ENCODE assay signal across 19 cellular contexts in genomic region chr9:35272989-35273388, GRCh38.
DNase-seq lines count a peak whose midpoint lies in the region; ATAC-seq and TF ChIP-seq lines count a peak whose summit lies in the region.
"Had no signal": no experiment of that assay in that cellular context is flagged by ENCODE, and none has a peak within 500 bp of the region (broad histone marks: within the 10 kb centered on the region; RNA-seq: fewer than 3 reads in every experiment).

No MANE protein-coding gene starts in this region.

- no peak overlapping the region for H3K4me3 Mint-ChIP-seq in endodermal cell
- H3K4me3 Mint-ChIP-seq: naive thymus-derived CD8-positive, alpha-beta T cell; T-cell had no signal

- dilution Hi-C loops in IMR-90 (cut with HindIII; ENCODE audit: low sequenced_read_pairs, unreplicated experiment), result no loop called here

- no peaks in the 10 kb centered on the region for H3K9me1 ChIP-seq in IMR-90 (ENCODE audit: insufficient read depth, low read length)

- no peak overlapping the region for H3K4me3 ChIP-seq in IMR-90 (ENCODE audit: insufficient read depth, low read depth, low read length)
- H3K4me3 ChIP-seq in choroid plexus epithelial cell (ENCODE audit: low read depth, low read length), result no peak overlapping the region
- H3K4me3 ChIP-seq in endodermal cell (ENCODE audit: low read length), result no peak overlapping the region
- no peak overlapping the region for H3K4me3 ChIP-seq in transverse colon
- H3K4me3 ChIP-seq: adrenal gland, BLaER1, colonic mucosa had no signal

- H3K36me3 ChIP-seq in IMR-90 (ENCODE audit: control insufficient read depth, insufficient read depth, low read length) (no peaks in the 10 kb centered on the region), endodermal cell (ENCODE audit: control insufficient read depth, insufficient read depth, low read length) (no peaks in the 10 kb centered on the region), transverse colon (no peaks in the 10 kb centered on the region)
- H3K36me3 ChIP-seq: adrenal gland, BLaER1, colonic mucosa had no signal

- in situ Hi-C loops in IMR-90 (cut with MboI; ENCODE audit: low sequenced_read_pairs) (no loop called here), transverse colon (cut with MboI; ENCODE audit: low pct_ligation_motif_present in 1 of 4, low pct_unique_long_range_greater_than_20kb in 1 of 4, low sequenced_read_pairs in 3 of 4) (no loop called here)

- H4K91ac ChIP-seq in IMR-90 (ENCODE audit: insufficient read depth, low read depth, low read length), result no peak overlapping the region

- TF ChIP-seq RAD21 in IMR-90 (IDR thresholded peaks at IDR 0.05; ENCODE audit: low read length), result no peak

- no TSS peak for BruUV-seq in IMR-90 (replicated peaks; lab: Mats Ljungman, UMichigan)

- DNase-seq in Daoy (ENCODE audit: low read depth), result peak; percentile 13
- DNase-seq in IMR-90, result peak; percentile 78
- peak; percentile 48 for DNase-seq in choroid plexus epithelial cell (ENCODE audit: low read depth)
- DNase-seq in lung microvascular endothelial cell (ENCODE audit: low read depth in 2 of 2), result peak; percentile 10 to 81
- no peak for DNase-seq in NCI-H128 (lab: John Stamatoyannopoulos, UW; ENCODE audit: unreplicated experiment)
- no peak for DNase-seq in endodermal cell
- no peak for DNase-seq in transverse colon
- DNase-seq: adrenal gland; colonic mucosa; DMS53; MM.1S; naive thymus-derived CD8-positive, alpha-beta T cell; NCI-H82; retina; RPMI8226; T-cell had no signal

- no peak overlapping the region for H2BK15ac ChIP-seq in IMR-90 (ENCODE audit: low read depth, low read length)

- peaks cover 6% of the 10 kb centered on the region for H3K4me1 Mint-ChIP-seq in endodermal cell

- no peak overlapping the region for H3K4me2 ChIP-seq in IMR-90 (ENCODE audit: low read depth, low read length)
- H3K4me2 ChIP-seq: BLaER1 had no signal

- H2AFZ ChIP-seq in IMR-90 (replicated peaks; ENCODE audit: low read length, poor library complexity), result no peak overlapping the region

- POLR2A ChIA-PET in IMR-90 (lab: Charles Lee; ENCODE audit: unreplicated experiment), result no interaction called here

- no peak overlapping the region for H4K5ac ChIP-seq in IMR-90 (ENCODE audit: low read depth, low read length)

- no peak for TF ChIP-seq POLR2A in IMR-90 (IDR thresholded peaks at IDR 0.05; ENCODE audit: low read depth, low read length)
- no peak for TF ChIP-seq POLR2A in transverse colon (IDR thresholded peaks at IDR 0.05)

- CTCF ChIA-PET in IMR-90 (lab: Yijun Ruan, JAX), result no interaction called here

- H4K20me1 ChIP-seq in IMR-90 (ENCODE audit: insufficient read depth, low read length), result no peaks in the 10 kb centered on the region
- H4K20me1 ChIP-seq: BLaER1 had no signal

- H3K9ac ChIP-seq in IMR-90 (ENCODE audit: low read depth, low read length) (no peak overlapping the region), endodermal cell (ENCODE audit: extremely low read depth, low read length, poor library complexity, severe bottlenecking) (no peak overlapping the region)
- H3K9ac ChIP-seq: BLaER1 had no signal

- H3K4me1 ChIP-seq in IMR-90 (ENCODE audit: control insufficient read depth, insufficient read depth, low read length), result peaks cover 2% of the 10 kb centered on the region; the same call in 1 of the 2 replicates
- no peaks in the 10 kb centered on the region for H3K4me1 ChIP-seq in endodermal cell (ENCODE audit: control insufficient read depth, insufficient read depth, low read length)
- peaks cover 0 to 26% (median 0%) of the 10 kb centered on the region in 4 donors for H3K4me1 ChIP-seq in transverse colon
- H3K4me1 ChIP-seq: colonic mucosa had no signal

- H3K27ac ChIP-seq in IMR-90 (ENCODE audit: insufficient read depth, low read length), result no peak overlapping the region
- no peak overlapping the region for H3K27ac ChIP-seq in endodermal cell (ENCODE audit: low read depth, low read length)
- no peak overlapping the region for H3K27ac ChIP-seq in transverse colon
- H3K27ac ChIP-seq: adrenal gland, BLaER1, colonic mucosa had no signal

- TF ChIP-seq CTCF in IMR-90 (conservative IDR thresholded peaks at IDR 0.05; ENCODE audit: low read depth, low read length) (no peak), choroid plexus epithelial cell (conservative IDR thresholded peaks at IDR 0.05; ENCODE audit: low read depth, low read length) (no peak), endodermal cell (conservative IDR thresholded peaks at IDR 0.05) (no peak), transverse colon (IDR thresholded peaks at IDR 0.05) (no peak)

- intact Hi-C loops in IMR-90 (cut with micrococcal nuclease) (loop anchor here (10.0 kb wide), 1 partner anchor 282 kb away; no protein-coding TSS in a partner anchor), transverse colon (cut with DNase I; ENCODE audit: low total_unique reads) (no loop called here)

- no peak overlapping the region for H2AK5ac ChIP-seq in IMR-90 (ENCODE audit: low read depth, low read length)

- H3K9me3 ChIP-seq in IMR-90 (ENCODE audit: control insufficient read depth, insufficient read depth, low read length), result no peaks in the 10 kb centered on the region
- H3K9me3 ChIP-seq in endodermal cell (ENCODE audit: control insufficient read depth, low read length), result no peaks in the 10 kb centered on the region
- H3K9me3 ChIP-seq in transverse colon, result no peaks in the 10 kb centered on the region
- H3K9me3 ChIP-seq: adrenal gland, BLaER1, colonic mucosa had no signal

- ATAC-seq in IMR-90 (ENCODE audit: low read depth) (peak; percentile 69), HG02884 (IDR thresholded peaks at IDR 0.05; ENCODE audit: unreplicated experiment) (no peak)
- ATAC-seq: naive thymus-derived CD8-positive, alpha-beta T cell; T-cell had no signal

- H3K4ac ChIP-seq in IMR-90 (ENCODE audit: low read depth, low read length), result no peak overlapping the region

- H2AK9ac ChIP-seq in IMR-90 (replicated peaks; ENCODE audit: low read depth, low read length, poor library complexity), result no peak overlapping the region

- H3K27me3 Mint-ChIP-seq in endodermal cell (ENCODE audit: insufficient read depth), result no peaks in the 10 kb centered on the region

- no peak overlapping the region for H2BK120ac ChIP-seq in IMR-90 (ENCODE audit: low read depth, low read length)

- peaks cover 4% of the 10 kb centered on the region for H3K36me3 Mint-ChIP-seq in endodermal cell (ENCODE audit: low read depth)
- H3K36me3 Mint-ChIP-seq: T-cell had no signal

- no peak overlapping the region for H3K18ac ChIP-seq in IMR-90 (ENCODE audit: low read depth, low read length)

- no peak overlapping the region for H2BK5ac ChIP-seq in IMR-90 (ENCODE audit: low read depth, low read length, poor library complexity, severe bottlenecking)

- no peak for TF ChIP-seq EP300 in transverse colon (IDR thresholded peaks at IDR 0.05; ENCODE audit: low read depth)

- H3K56ac ChIP-seq in IMR-90 (ENCODE audit: extremely low read depth, insufficient read depth, low read length), result no peak overlapping the region

- H3K9me3 Mint-ChIP-seq in endodermal cell, result no peaks in the 10 kb centered on the region
- H3K9me3 Mint-ChIP-seq: activated T-helper 2 cell treated with anti-CD3 and anti-CD28 coated beads, Interferon-gamma antibody, Interleukin-2, Interleukin-4, amounts not matched to agents 10 μg/mL and 5 μg/mL and 100 μg/mL, durations not matched to agents 14 hours and 24 hours and 36 hours; naive thymus-derived CD8-positive, alpha-beta T cell; T-cell had no signal

- H3K27ac Mint-ChIP-seq in endodermal cell, result no peak overlapping the region
- H3K27ac Mint-ChIP-seq: activated T-helper 2 cell treated with anti-CD3 and anti-CD28 coated beads, Interferon-gamma antibody, Interleukin-2, Interleukin-4, amounts not matched to agents 10 μg/mL and 5 μg/mL and 100 μg/mL, durations not matched to agents 14 hours and 24 hours and 36 hours; naive thymus-derived CD8-positive, alpha-beta T cell; T-cell had no signal

- H4K8ac ChIP-seq in IMR-90 (ENCODE audit: low read depth in 2 of 2, low read length in 2 of 2), result no peak overlapping the region

- no CpG with 5 or more reads among the region's 2 CpGs for WGBS in IMR-90 (ENCODE audit: extremely low coverage in 2 of 2, insufficient read length in 1 of 2), 2 experiments
- 100% methylated on average over 2 of the region's 2 CpGs; no CpG with 5 or more reads in 1 of the 2 experiments for WGBS in endodermal cell (ENCODE audit: insufficient coverage in 1 of 2, insufficient read length in 1 of 2), 2 experiments
- 67 to 80% methylated on average over 2 of the region's 2 CpGs for WGBS in transverse colon (ENCODE audit: low coverage in 1 of 2), 2 donors

- H3K14ac ChIP-seq in IMR-90 (replicated peaks; ENCODE audit: low read depth, low read length), result no peak overlapping the region

- no peaks in the 10 kb centered on the region for H3K27me3 ChIP-seq in IMR-90 (ENCODE audit: control insufficient read depth, insufficient read depth, low read length)
- H3K27me3 ChIP-seq in endodermal cell (ENCODE audit: control insufficient read depth, insufficient read depth, low read length, poor library complexity, severe bottlenecking), result no peaks in the 10 kb centered on the region
- no peaks in the 10 kb centered on the region for H3K27me3 ChIP-seq in transverse colon
- H3K27me3 ChIP-seq: adrenal gland, BLaER1, colonic mucosa had no signal

- H3K79me1 ChIP-seq in IMR-90 (ENCODE audit: low read depth in 1 of 2, low read length in 2 of 2), result no peaks in the 10 kb centered on the region

- no peak overlapping the region for H2BK20ac ChIP-seq in IMR-90 (ENCODE audit: low read depth, low read length)

- no peak overlapping the region for H3K23ac ChIP-seq in IMR-90 (ENCODE audit: low read depth, low read length)

TF ChIP-seq in IMR-90, 13 proteins besides CTCF, POLR2A, EP300 and RAD21:
- TF ChIP-seq MXI1 (IDR thresholded peaks at IDR 0.05; ENCODE audit: borderline replicate concordance, low read depth, low read length), result no peak
- TF ChIP-seq BHLHE40 (IDR thresholded peaks at IDR 0.05; ENCODE audit: low read depth, low read length), result no peak
- TF ChIP-seq RCOR1 (IDR thresholded peaks at IDR 0.05; ENCODE audit: insufficient replicate concordance, low read length), result no peak
- TF ChIP-seq FOS (IDR thresholded peaks at IDR 0.05; ENCODE audit: low read depth, low read length), result peak; percentile 54
- no peak for TF ChIP-seq MAZ (IDR thresholded peaks at IDR 0.05; ENCODE audit: borderline replicate concordance, low read depth, low read length)
- no peak for TF ChIP-seq USF2 (IDR thresholded peaks at IDR 0.05; ENCODE audit: low read depth, low read length)
- TF ChIP-seq CEBPB (IDR thresholded peaks at IDR 0.05; ENCODE audit: low read depth, low read length), result no peak
- no peak for TF ChIP-seq RFX5 (IDR thresholded peaks at IDR 0.05; ENCODE audit: low read depth, low read length)
- TF ChIP-seq SMC3 (IDR thresholded peaks at IDR 0.05; ENCODE audit: low read depth, low read length), result no peak

Comparison
In these comparisons a context has a peak if more than half of its experiments do, and no peak if none do; other contexts are left out.
1. DNase-seq: peak in Daoy (single experiment), IMR-90 (single experiment), choroid plexus epithelial cell (single experiment) and lung microvascular endothelial cell (2 of 2); none in NCI-H128 (single experiment), endodermal cell (single experiment) and transverse colon (single experiment).